In genomic region chr14:69684461-69685183, GRCh38 we compare ENCODE assay signal across 9 cellular contexts.
DNase-seq lines count a peak whose midpoint lies in the region; ATAC-seq and TF ChIP-seq lines count a peak whose summit lies in the region.
"Had no signal": no experiment of that assay in that cellular context is flagged by ENCODE, and none has a peak within 500 bp of the region (broad histone marks: within the 10 kb centered on the region; RNA-seq: fewer than 3 reads in every experiment).

No MANE protein-coding gene starts in this region.

- ATAC-seq in natural killer cell treated with Interleukin-12 subunit alpha and Interleukin-12 subunit beta and Interleukin-15 and Interleukin-18, amount 100 ng/mL, for 72 hours, result peak; percentile 10 to 43
- no peak for ATAC-seq in GM18867 (IDR thresholded peaks at IDR 0.05; ENCODE audit: unreplicated experiment)

- TF ChIP-seq CTCF in CD14-positive monocyte (IDR thresholded peaks at IDR 0.05) (no peak), NB4 (IDR thresholded peaks at IDR 0.05; ENCODE audit: low read depth, low read length) (no peak), MCF 10A (IDR thresholded peaks at IDR 0.05; ENCODE audit: unreplicated experiment) (no peak)

- H3K27me3 Mint-ChIP-seq in CD14-positive monocyte (ENCODE audit: low read depth in 3 of 3), result no peaks in the 10 kb centered on the region
- H3K27me3 Mint-ChIP-seq in MCF 10A (ENCODE audit: insufficient read depth, unreplicated experiment), result no peaks in the 10 kb centered on the region
- no peaks in the 10 kb centered on the region for H3K27me3 Mint-ChIP-seq in natural killer cell treated with Interleukin-12 subunit alpha and Interleukin-12 subunit beta and Interleukin-15 and Interleukin-18, amount 100 ng/mL, for 72 hours

- H3K36me3 Mint-ChIP-seq in CD14-positive monocyte (peaks cover 20 to 30% of the 10 kb centered on the region in 2 donors), MCF 10A (ENCODE audit: insufficient read depth, unreplicated experiment) (peaks cover 19% of the 10 kb centered on the region)
- no peaks in the 10 kb centered on the region for H3K36me3 Mint-ChIP-seq in natural killer cell treated with Interleukin-12 subunit alpha and Interleukin-12 subunit beta and Interleukin-15 and Interleukin-18, amount 100 ng/mL, for 72 hours

- DNase-seq in CD14-positive monocyte (ENCODE audit: low spot score) (no peak), NB4 (ENCODE audit: low read depth) (peak; percentile 19), MCF 10A (ENCODE audit: unreplicated experiment) (no peak), NCI-H1694 (lab: John Stamatoyannopoulos, UW) (no peak), cerebellum (ENCODE audit: low spot score) (no peak), DMS153 (lab: John Stamatoyannopoulos, UW) (no peak)
- DNase-seq in natural killer cell treated with Interleukin-12 subunit alpha and Interleukin-12 subunit beta and Interleukin-15 and Interleukin-18, amount 100 ng/mL, for 72 hours (ENCODE audit: low spot score), result no peak
- DNase-seq: NCI-H774 had no signal

- no peak for TF ChIP-seq POLR2A in NB4 (IDR thresholded peaks at IDR 0.05; ENCODE audit: extremely low read depth, insufficient read length)

- intact Hi-C loops in CD14-positive monocyte (cut with micrococcal nuclease), result no loop called here
- intact Hi-C loops in MCF 10A (cut with micrococcal nuclease), result no loop called here

- H3K9me3 Mint-ChIP-seq in CD14-positive monocyte (no peaks in the 10 kb centered on the region), MCF 10A (ENCODE audit: unreplicated experiment) (no peaks in the 10 kb centered on the region)
- H3K9me3 Mint-ChIP-seq in natural killer cell treated with Interleukin-12 subunit alpha and Interleukin-12 subunit beta and Interleukin-15 and Interleukin-18, amount 100 ng/mL, for 72 hours, result peaks cover 3% of the 10 kb centered on the region

- peaks cover 61% of the 10 kb centered on the region for H3K4me1 Mint-ChIP-seq in CD14-positive monocyte
- peaks cover 47% of the 10 kb centered on the region for H3K4me1 Mint-ChIP-seq in MCF 10A (ENCODE audit: insufficient read depth, unreplicated experiment)
- peaks cover 68 to 79% of the 10 kb centered on the region in 2 donors for H3K4me1 Mint-ChIP-seq in natural killer cell treated with Interleukin-12 subunit alpha and Interleukin-12 subunit beta and Interleukin-15 and Interleukin-18, amount 100 ng/mL, for 72 hours (ENCODE audit: low read depth in 2 of 2)

- POLR2A ChIA-PET in MCF 10A (lab: Yijun Ruan, JAX), result interaction anchor here (1.2 to 6.7 kb wide), 11 partner anchors 21 to 99 kb away, joined by 3 to 71 read pairs (median 7); partner anchors contain the start of gene SUSD6

- H3K4me3 Mint-ChIP-seq in CD14-positive monocyte, result no peak overlapping the region
- no peak overlapping the region for H3K4me3 Mint-ChIP-seq in MCF 10A (ENCODE audit: unreplicated experiment)
- H3K4me3 Mint-ChIP-seq in natural killer cell treated with Interleukin-12 subunit alpha and Interleukin-12 subunit beta and Interleukin-15 and Interleukin-18, amount 100 ng/mL, for 72 hours, result peak overlapping the region; percentile 78

- H3K4me3 ChIP-seq in NB4 (ENCODE audit: low read depth, low read length), result no peak overlapping the region

- CTCF ChIA-PET in MCF 10A (lab: Yijun Ruan, JAX), result interaction anchor here (0.6 to 1.6 kb wide), 5 partner anchors 20 to 37 kb away, joined by 3 to 6 read pairs (median 4); no protein-coding TSS in a partner anchor

- H3K27ac Mint-ChIP-seq in CD14-positive monocyte (peak overlapping the region; percentile 62 to 90 (median 75)), MCF 10A (ENCODE audit: low read depth, unreplicated experiment) (peak overlapping the region; percentile 84)
- peak overlapping the region; percentile 85 to 96 for H3K27ac Mint-ChIP-seq in natural killer cell treated with Interleukin-12 subunit alpha and Interleukin-12 subunit beta and Interleukin-15 and Interleukin-18, amount 100 ng/mL, for 72 hours

- BruUV-seq in MCF 10A (replicated peaks; lab: Mats Ljungman, UMichigan), result no TSS peak
